Comparison of ENCODE assay signal across 18 cellular contexts in genomic region chr10:3911713-3912442, GRCh38.
A peak's percentile ranks its signal among the peaks of the same experiment; 100 is the strongest.
DNase-seq lines count a peak whose midpoint lies in the region; ATAC-seq and TF ChIP-seq lines count a peak whose summit lies in the region.
"Had no signal": no experiment of that assay in that cellular context is flagged by ENCODE, and none has a peak within 500 bp of the region (broad histone marks: within the 10 kb centered on the region; RNA-seq: fewer than 3 reads in every experiment).

No MANE protein-coding gene starts in this region.

- no peak overlapping the region for H2AK5ac ChIP-seq in trophoblast cell (ENCODE audit: low read length)

- no peak overlapping the region for H3K23ac ChIP-seq in trophoblast cell (ENCODE audit: low read length)

- H3K4me1 Mint-ChIP-seq in CD4-positive, alpha-beta T cell (ENCODE audit: low read depth): no peaks in the 10 kb centered on the region
- H3K4me1 Mint-ChIP-seq in endothelial cell (ENCODE audit: unreplicated experiment): peaks cover 8% of the 10 kb centered on the region
- H3K4me1 Mint-ChIP-seq: activated naive CD8-positive, alpha-beta T cell treated with anti-CD3 and anti-CD28 coated beads, Interleukin-2, amount 10 ng/mL, durations not matched to agents 7 days and 5 days had no signal

- H3K9me3 ChIP-seq in trophoblast cell (ENCODE audit: insufficient read depth, low read depth, low read length): peaks cover 1% of the 10 kb centered on the region
- no peaks in the 10 kb centered on the region for H3K9me3 ChIP-seq in CD4-positive, alpha-beta T cell (ENCODE audit: control insufficient read depth, low read length)
- no peaks in the 10 kb centered on the region for H3K9me3 ChIP-seq in SJCRH30 (replicated peaks)
- H3K9me3 ChIP-seq: colonic mucosa had no signal

- no peaks in the 10 kb centered on the region for H3K36me3 ChIP-seq in trophoblast cell (ENCODE audit: control insufficient read depth in 1 of 2, insufficient read depth in 2 of 2, low read length in 2 of 2)
- H3K36me3 ChIP-seq in brain microvascular endothelial cell (replicated peaks): no peaks in the 10 kb centered on the region
- H3K36me3 ChIP-seq in SJCRH30: no peaks in the 10 kb centered on the region
- H3K36me3 ChIP-seq: colonic mucosa had no signal

- H3K9ac ChIP-seq in trophoblast cell (ENCODE audit: low read length): no peak overlapping the region
- H3K9ac ChIP-seq: parathyroid adenoma had no signal

- no peaks in the 10 kb centered on the region for H3K27me3 Mint-ChIP-seq in CD4-positive, alpha-beta T cell
- peaks cover 1% of the 10 kb centered on the region for H3K27me3 Mint-ChIP-seq in endothelial cell (ENCODE audit: unreplicated experiment)
- H3K27me3 Mint-ChIP-seq: activated naive CD8-positive, alpha-beta T cell treated with anti-CD3 and anti-CD28 coated beads, Interleukin-2, amount 10 ng/mL, durations not matched to agents 7 days and 5 days had no signal

- WGBS in trophoblast cell (ENCODE audit: extremely low coverage, insufficient coverage, insufficient read length): no CpG with 5 or more reads among the region's 13 CpGs

- no peak overlapping the region for H4K12ac ChIP-seq in trophoblast cell (ENCODE audit: low read depth, low read length)

- peak overlapping the region; percentile 61 for H3K18ac ChIP-seq in trophoblast cell (ENCODE audit: low read length)

- H3K4me3 Mint-ChIP-seq in CD4-positive, alpha-beta T cell: no peak overlapping the region
- no peak overlapping the region for H3K4me3 Mint-ChIP-seq in endothelial cell (ENCODE audit: unreplicated experiment)
- H3K4me3 Mint-ChIP-seq: activated naive CD8-positive, alpha-beta T cell treated with anti-CD3 and anti-CD28 coated beads, Interleukin-2, amount 10 ng/mL, durations not matched to agents 7 days and 5 days; T-helper 2 cell treated with Interferon-gamma antibody and Interleukin-4, amounts not matched to agents 5 μg/mL and 100 μg/mL, for 36 hours had no signal

- H3K27ac ChIP-seq in trophoblast cell (ENCODE audit: low read depth, low read length) (peak overlapping the region; percentile 63), brain microvascular endothelial cell (no peak overlapping the region), SJCRH30 (no peak overlapping the region)
- no peak overlapping the region for H3K27ac ChIP-seq in CD4-positive, alpha-beta T cell (ENCODE audit: low read depth, low read length)
- H3K27ac ChIP-seq: colonic mucosa, parathyroid adenoma had no signal

- peak overlapping the region; percentile 20 for H3K4me2 ChIP-seq in trophoblast cell (ENCODE audit: low read length)

- CTCF ChIA-PET in CD4-positive, alpha-beta T cell (lab: Charles Lee): no interaction called here

- H3K4me3 ChIP-seq in AG10803 (ENCODE audit: low read length): no peak overlapping the region
- no peak overlapping the region for H3K4me3 ChIP-seq in trophoblast cell (ENCODE audit: low read depth, low read length)
- H3K4me3 ChIP-seq in brain microvascular endothelial cell (ENCODE audit: low read depth, low read length): no peak overlapping the region
- no peak overlapping the region for H3K4me3 ChIP-seq in SJCRH30
- H3K4me3 ChIP-seq: colonic mucosa had no signal

- H3K14ac ChIP-seq in trophoblast cell (ENCODE audit: low read length): peak overlapping the region; percentile 77

- TF ChIP-seq CTCF in AG10803 (conservative IDR thresholded peaks at IDR 0.05; ENCODE audit: low read length): no peak
- TF ChIP-seq CTCF in CD4-positive, alpha-beta T cell (IDR thresholded peaks at IDR 0.05): no peak
- TF ChIP-seq CTCF in brain microvascular endothelial cell (IDR thresholded peaks at IDR 0.05; ENCODE audit: low read depth, low read length, missing control alignments): no peak
- TF ChIP-seq CTCF in endothelial cell (IDR thresholded peaks at IDR 0.05; ENCODE audit: unreplicated experiment): no peak

- H4K91ac ChIP-seq in trophoblast cell (ENCODE audit: low read depth, low read length): peak overlapping the region; percentile 77

- H2BK12ac ChIP-seq in trophoblast cell (ENCODE audit: low read length): peak overlapping the region; percentile 44

- in situ Hi-C loops in brain microvascular endothelial cell (cut with HindIII; ENCODE audit: low pct_ligation_motif_present, low sequenced_read_pairs): no loop called here

- no peaks in the 10 kb centered on the region for H3K79me2 ChIP-seq in trophoblast cell (ENCODE audit: control insufficient read depth, insufficient read depth, low read length, poor library complexity)
- H3K79me2 ChIP-seq: parathyroid adenoma had no signal

- peaks cover 15% of the 10 kb centered on the region for H3K79me1 ChIP-seq in trophoblast cell (ENCODE audit: low read length)

- H3K9me3 Mint-ChIP-seq in CD4-positive, alpha-beta T cell: no peaks in the 10 kb centered on the region
- H3K9me3 Mint-ChIP-seq in endothelial cell (ENCODE audit: unreplicated experiment): no peaks in the 10 kb centered on the region
- H3K9me3 Mint-ChIP-seq: activated naive CD8-positive, alpha-beta T cell treated with anti-CD3 and anti-CD28 coated beads, Interleukin-2, amount 10 ng/mL, durations not matched to agents 7 days and 5 days; T-helper 2 cell treated with Interferon-gamma antibody and Interleukin-4, amounts not matched to agents 5 μg/mL and 100 μg/mL, for 36 hours had no signal

- H3K27ac Mint-ChIP-seq in CD4-positive, alpha-beta T cell: no peak overlapping the region
- H3K27ac Mint-ChIP-seq in endothelial cell (ENCODE audit: unreplicated experiment): no peak overlapping the region
- H3K27ac Mint-ChIP-seq: activated naive CD8-positive, alpha-beta T cell treated with anti-CD3 and anti-CD28 coated beads, Interleukin-2, amount 10 ng/mL, durations not matched to agents 7 days and 5 days; T-helper 2 cell treated with Interferon-gamma antibody and Interleukin-4, amounts not matched to agents 5 μg/mL and 100 μg/mL, for 36 hours had no signal

- peak overlapping the region; percentile 78 for H2AFZ ChIP-seq in trophoblast cell (ENCODE audit: insufficient read depth, low read length, poor library complexity)
- H2AFZ ChIP-seq: parathyroid adenoma had no signal

- POLR2A ChIA-PET in CD4-positive, alpha-beta T cell (lab: Charles Lee): no interaction called here

- H4K8ac ChIP-seq in trophoblast cell (ENCODE audit: low read depth, low read length): peak overlapping the region; percentile 81

- intact Hi-C loops in left cardiac atrium (cut with DNase I): loop anchor here in 1 of 2 donors (5.0 to 10.0 kb wide), 2 partner anchors 100 to 743 kb away; no protein-coding TSS in a partner anchor
- intact Hi-C loops in CD4-positive, alpha-beta T cell (cut with DNase I, micrococcal nuclease): loop anchor here in 1 of 2 experiments (10.0 kb wide), 1 partner anchor 667 kb away; no protein-coding TSS in a partner anchor

- H3K4ac ChIP-seq in trophoblast cell (ENCODE audit: low read depth, low read length): peak overlapping the region; percentile 56

- H2BK120ac ChIP-seq in trophoblast cell (ENCODE audit: insufficient read depth, low read length, poor library complexity): peak overlapping the region; percentile 91

- ATAC-seq in left cardiac atrium: peak; percentile 73 to 83
- ATAC-seq in CD4-positive, alpha-beta T cell (ENCODE audit: poor library complexity): no peak

- DNase-seq in AG10803 (ENCODE audit: low read depth) (peak; percentile 70), astrocyte of the hippocampus (ENCODE audit: low read depth, low spot score) (peak; percentile 55), left cardiac atrium (no peak), trophoblast cell (peak; percentile 72 to 89), brain microvascular endothelial cell (no peak), endothelial cell (ENCODE audit: low spot score) (no peak), SJCRH30 (no peak)
- DNase-seq in CD4-positive, alpha-beta T cell: no peak
- DNase-seq: activated CD4-positive, alpha-beta T cell treated with anti-CD3 and anti-CD28 coated beads for 48 hours; activated naive CD8-positive, alpha-beta T cell treated with anti-CD3 and anti-CD28 coated beads, Interleukin-2, amount 10 ng/mL, durations not matched to agents 7 days and 5 days; colonic mucosa; NCI-H187; NCI-H510A treated with DMSO at 0.1 percent for 48 hours; RPMI8226; stimulated activated CD4-positive, alpha-beta T cell treated with anti-CD3 and anti-CD28 coated beads, Interleukin-1b, Interleukin-23, amount 100 ng/mL, for 48 hours; stimulated activated CD8-positive, alpha-beta memory T cell treated with anti-CD3 and anti-CD28 coated beads, Interleukin-4, amount 100 ng/mL, for 48 hours had no signal

- H3K36me3 Mint-ChIP-seq in CD4-positive, alpha-beta T cell (ENCODE audit: low read depth): no peaks in the 10 kb centered on the region
- H3K36me3 Mint-ChIP-seq in endothelial cell (ENCODE audit: low read depth, unreplicated experiment): peaks cover 3% of the 10 kb centered on the region

- peak overlapping the region; percentile 83 for H2BK5ac ChIP-seq in trophoblast cell (ENCODE audit: low read depth, low read length, poor library complexity)

- H3K27me3 ChIP-seq in trophoblast cell (ENCODE audit: insufficient read depth, low read length) (no peaks in the 10 kb centered on the region), brain microvascular endothelial cell (replicated peaks) (no peaks in the 10 kb centered on the region), SJCRH30 (no peaks in the 10 kb centered on the region)
- no peaks in the 10 kb centered on the region for H3K27me3 ChIP-seq in CD4-positive, alpha-beta T cell (ENCODE audit: control insufficient read depth, insufficient read depth, low read length)
- H3K27me3 ChIP-seq: colonic mucosa had no signal

- H3K4me1 ChIP-seq in trophoblast cell (ENCODE audit: control insufficient read depth in 1 of 2, insufficient read depth in 2 of 2, low read length in 2 of 2) (peaks cover 7 to 10% of the 10 kb centered on the region in 2 experiments), SJCRH30 (no peaks in the 10 kb centered on the region)
- H3K4me1 ChIP-seq: colonic mucosa, parathyroid adenoma had no signal

Comparison
In these comparisons a context has a peak if more than half of its experiments do, and no peak if none do; other contexts are left out.
1. DNase-seq: peak in AG10803 (single experiment), astrocyte of the hippocampus (single experiment) and trophoblast cell (2 of 2); none in left cardiac atrium (single experiment), CD4-positive, alpha-beta T cell (0 of 10), brain microvascular endothelial cell (single experiment), endothelial cell (single experiment) and SJCRH30 (0 of 2).